30 cellular contexts compared by ENCODE assay signal in the genomic region with DNA sequence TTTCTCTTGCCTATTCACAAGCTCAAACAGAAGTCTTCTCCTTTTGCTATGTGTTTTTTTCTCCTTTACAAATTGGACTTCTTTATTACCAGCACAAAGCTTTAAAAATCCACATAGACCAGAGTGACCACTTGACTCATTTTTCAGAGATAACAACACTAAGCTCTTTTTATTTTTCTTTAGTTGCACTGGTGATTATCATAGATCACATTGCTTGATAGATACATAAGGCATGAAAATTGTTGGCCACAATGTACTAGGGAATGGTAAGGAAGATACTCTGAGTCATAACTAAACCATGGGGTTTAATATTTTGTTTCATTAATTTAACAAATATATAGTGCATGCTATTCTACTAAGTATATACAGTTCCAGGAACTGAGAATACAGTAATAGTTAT.
DNase-seq lines count a peak whose midpoint lies in the region; ATAC-seq, FAIRE-seq and TF ChIP-seq lines count a peak whose summit lies in the region.
"Had no signal": no experiment of that assay in that cellular context is flagged by ENCODE, and none has a peak within 500 bp of the region (broad histone marks: within the 10 kb centered on the region; RNA-seq: fewer than 3 reads in every experiment).

No MANE protein-coding gene starts in this region.

- peaks cover 8% of the 10 kb centered on the region for H3K4me1 ChIP-seq in smooth muscle cell (ENCODE audit: low read depth)
- H3K4me1 ChIP-seq in CD8-positive, alpha-beta T cell (ENCODE audit: insufficient read depth, low read length): no peaks in the 10 kb centered on the region
- H3K4me1 ChIP-seq: gastrocnemius medialis, parathyroid adenoma, thyroid gland had no signal

- H3K4me1 Mint-ChIP-seq in HFFc6 (ENCODE audit: low read depth): peaks cover 47% of the 10 kb centered on the region
- H3K4me1 Mint-ChIP-seq in naive thymus-derived CD8-positive, alpha-beta T cell: no peaks in the 10 kb centered on the region
- H3K4me1 Mint-ChIP-seq in CD8-positive, alpha-beta T cell (ENCODE audit: low read depth): no peaks in the 10 kb centered on the region
- H3K4me1 Mint-ChIP-seq: activated CD4-positive, alpha-beta T cell treated with anti-CD3 and anti-CD28 coated beads, Interleukin-2, amount 10 ng/mL, durations not matched to agents 24 days and 14 days; CD8-positive, alpha-beta memory T cell; naive thymus-derived CD4-positive, alpha-beta T cell; stimulated activated naive CD8-positive, alpha-beta T cell treated with anti-CD3 and anti-CD28 coated beads, Interleukin-15, amount 100 ng/mL, for 72 hours had no signal

- H3K27me3 Mint-ChIP-seq in HFFc6 (ENCODE audit: insufficient read depth): no peaks in the 10 kb centered on the region
- H3K27me3 Mint-ChIP-seq in naive thymus-derived CD8-positive, alpha-beta T cell: peaks cover 0 to under 1% (median 0%) of the 10 kb centered on the region in 5 donors
- no peaks in the 10 kb centered on the region for H3K27me3 Mint-ChIP-seq in CD8-positive, alpha-beta T cell (ENCODE audit: low read depth)
- H3K27me3 Mint-ChIP-seq: activated CD4-positive, alpha-beta T cell treated with anti-CD3 and anti-CD28 coated beads, Interleukin-2, amount 10 ng/mL, durations not matched to agents 24 days and 14 days; CD8-positive, alpha-beta memory T cell had no signal

- CTCF ChIA-PET in CD8-positive, alpha-beta T cell (lab: Charles Lee): no interaction called here

- no peak overlapping the region for H3K9ac ChIP-seq in smooth muscle cell (ENCODE audit: low read depth)
- H3K9ac ChIP-seq: parathyroid adenoma had no signal

- FAIRE-seq in TTC549 (lab: Jason Lieb, UNC): peak; percentile 19
- FAIRE-seq: GM18507 had no signal

- DNase-seq in HFFc6 (peak; percentile 80), fibroblast of mammary gland (ENCODE audit: low read depth) (peak; percentile 59), smooth muscle cell (lab: John Stamatoyannopoulos, UW; ENCODE audit: unreplicated experiment) (no peak), NCI-H128 (lab: John Stamatoyannopoulos, UW; ENCODE audit: unreplicated experiment) (no peak)
- no peak for DNase-seq in naive thymus-derived CD8-positive, alpha-beta T cell
- no peak for DNase-seq in CD8-positive, alpha-beta T cell
- DNase-seq: activated CD4-positive, alpha-beta T cell treated with anti-CD3 and anti-CD28 coated beads, Interleukin-2, amount 10 ng/mL, durations not matched to agents 24 days and 14 days; activated naive CD4-positive, alpha-beta T cell treated with anti-CD3 and anti-CD28 coated beads for 36 hours; activated T-cell treated with anti-CD3 and anti-CD28 coated beads, Interleukin-2, amount 50 U/mL, for 72 hours; amygdala; caudate nucleus; CD8-positive, alpha-beta memory T cell; DMS153; gastrocnemius medialis; GDM1; hippocampal formation; KBM-7; left ventricle myocardium superior; naive thymus-derived CD4-positive, alpha-beta T cell; NCI-H146; NCI-H524; right cardiac atrium; stimulated activated naive CD8-positive, alpha-beta T cell treated with anti-CD3 and anti-CD28 coated beads, Interleukin-15, amount 100 ng/mL, for 72 hours; thyroid gland had no signal

- H3K36me3 Mint-ChIP-seq in HFFc6 (ENCODE audit: low read depth): peaks cover 4% of the 10 kb centered on the region
- H3K36me3 Mint-ChIP-seq in naive thymus-derived CD8-positive, alpha-beta T cell: no peaks in the 10 kb centered on the region
- H3K36me3 Mint-ChIP-seq in CD8-positive, alpha-beta T cell: no peaks in the 10 kb centered on the region
- H3K36me3 Mint-ChIP-seq: CD8-positive, alpha-beta memory T cell; naive thymus-derived CD4-positive, alpha-beta T cell had no signal

- H4K20me1 ChIP-seq in smooth muscle cell (ENCODE audit: low read depth): no peaks in the 10 kb centered on the region

- H3K79me2 ChIP-seq in smooth muscle cell (ENCODE audit: low read depth): no peaks in the 10 kb centered on the region
- H3K79me2 ChIP-seq: parathyroid adenoma had no signal

- intact Hi-C loops in CD8-positive, alpha-beta T cell (cut with DNase I, micrococcal nuclease): no loop called here

- H3K36me3 ChIP-seq in smooth muscle cell (ENCODE audit: low read depth): no peaks in the 10 kb centered on the region
- H3K36me3 ChIP-seq in CD8-positive, alpha-beta T cell (ENCODE audit: insufficient read depth, low read length): no peaks in the 10 kb centered on the region
- H3K36me3 ChIP-seq: gastrocnemius medialis, thyroid gland had no signal

- H3K27me3 ChIP-seq in smooth muscle cell (ENCODE audit: low read depth): no peaks in the 10 kb centered on the region
- no peaks in the 10 kb centered on the region for H3K27me3 ChIP-seq in CD8-positive, alpha-beta T cell (ENCODE audit: insufficient read depth, low read length)
- H3K27me3 ChIP-seq: gastrocnemius medialis, thyroid gland had no signal

- no peak overlapping the region for H3K4me3 Mint-ChIP-seq in HFFc6
- no peak overlapping the region for H3K4me3 Mint-ChIP-seq in naive thymus-derived CD8-positive, alpha-beta T cell
- no peak overlapping the region for H3K4me3 Mint-ChIP-seq in CD8-positive, alpha-beta T cell
- H3K4me3 Mint-ChIP-seq: activated CD4-positive, alpha-beta T cell treated with anti-CD3 and anti-CD28 coated beads, Interleukin-2, amount 10 ng/mL, durations not matched to agents 24 days and 14 days; activated naive CD4-positive, alpha-beta T cell treated with anti-CD3 and anti-CD28 coated beads for 36 hours; activated T-cell treated with anti-CD3 and anti-CD28 coated beads, Interleukin-2, amount 50 U/mL, for 72 hours; CD8-positive, alpha-beta memory T cell; mesothelial cell of epicardium; naive thymus-derived CD4-positive, alpha-beta T cell; stimulated activated naive CD8-positive, alpha-beta T cell treated with anti-CD3 and anti-CD28 coated beads, Interleukin-15, amount 100 ng/mL, for 72 hours had no signal

- TF ChIP-seq CTCF in HFFc6 (IDR thresholded peaks at IDR 0.05) (no peak), fibroblast of mammary gland (conservative IDR thresholded peaks at IDR 0.05; ENCODE audit: control insufficient read depth, insufficient read depth, low read depth, low read length) (no peak), smooth muscle cell (IDR thresholded peaks at IDR 0.05; ENCODE audit: borderline replicate concordance, insufficient read depth, poor library complexity, severe bottlenecking) (no peak)
- no peak for TF ChIP-seq CTCF in CD8-positive, alpha-beta T cell (IDR thresholded peaks at IDR 0.05)

- POLR2A ChIA-PET in naive thymus-derived CD8-positive, alpha-beta T cell (lab: Charles Lee): no interaction called here
- POLR2A ChIA-PET in CD8-positive, alpha-beta T cell (lab: Charles Lee): no interaction called here

- peaks cover 9% of the 10 kb centered on the region for H3F3A ChIP-seq in smooth muscle cell (ENCODE audit: low read depth)

- peaks cover 3% of the 10 kb centered on the region for H3K9me3 ChIP-seq in smooth muscle cell (replicated peaks; ENCODE audit: low read depth)
- no peaks in the 10 kb centered on the region for H3K9me3 ChIP-seq in CD8-positive, alpha-beta T cell (ENCODE audit: low read length)
- H3K9me3 ChIP-seq: gastrocnemius medialis, thyroid gland had no signal

- peak overlapping the region; percentile 33 for H3K4me2 ChIP-seq in smooth muscle cell

- H3K27ac Mint-ChIP-seq in HFFc6: peak overlapping the region; percentile 61
- no peak overlapping the region for H3K27ac Mint-ChIP-seq in naive thymus-derived CD8-positive, alpha-beta T cell
- H3K27ac Mint-ChIP-seq in CD8-positive, alpha-beta T cell: no peak overlapping the region
- H3K27ac Mint-ChIP-seq: activated CD4-positive, alpha-beta T cell treated with anti-CD3 and anti-CD28 coated beads, Interleukin-2, amount 10 ng/mL, durations not matched to agents 24 days and 14 days; activated naive CD4-positive, alpha-beta T cell treated with anti-CD3 and anti-CD28 coated beads for 36 hours; activated T-cell treated with anti-CD3 and anti-CD28 coated beads, Interleukin-2, amount 50 U/mL, for 72 hours; CD8-positive, alpha-beta memory T cell; mesothelial cell of epicardium; naive thymus-derived CD4-positive, alpha-beta T cell; stimulated activated naive CD8-positive, alpha-beta T cell treated with anti-CD3 and anti-CD28 coated beads, Interleukin-15, amount 100 ng/mL, for 72 hours had no signal

- no peaks in the 10 kb centered on the region for H3K9me3 Mint-ChIP-seq in HFFc6
- H3K9me3 Mint-ChIP-seq in naive thymus-derived CD8-positive, alpha-beta T cell: no peaks in the 10 kb centered on the region
- H3K9me3 Mint-ChIP-seq in CD8-positive, alpha-beta T cell: no peaks in the 10 kb centered on the region
- H3K9me3 Mint-ChIP-seq: activated CD4-positive, alpha-beta T cell treated with anti-CD3 and anti-CD28 coated beads, Interleukin-2, amount 10 ng/mL, durations not matched to agents 24 days and 14 days; activated naive CD4-positive, alpha-beta T cell treated with anti-CD3 and anti-CD28 coated beads for 36 hours; activated T-cell treated with anti-CD3 and anti-CD28 coated beads, Interleukin-2, amount 50 U/mL, for 72 hours; stimulated activated naive CD8-positive, alpha-beta T cell treated with anti-CD3 and anti-CD28 coated beads, Interleukin-15, amount 100 ng/mL, for 72 hours had no signal

- H2AFZ ChIP-seq in smooth muscle cell (ENCODE audit: low read depth): no peak overlapping the region
- H2AFZ ChIP-seq: parathyroid adenoma had no signal

- peak overlapping the region; percentile 94 for H3K27ac ChIP-seq in smooth muscle cell (ENCODE audit: low read depth)
- no peak overlapping the region for H3K27ac ChIP-seq in CD8-positive, alpha-beta T cell (ENCODE audit: low read depth, low read length)
- H3K27ac ChIP-seq: gastrocnemius medialis, parathyroid adenoma, RWPE1, thyroid gland, VCaP had no signal

- ATAC-seq in naive thymus-derived CD8-positive, alpha-beta T cell: no peak
- no peak for ATAC-seq in CD8-positive, alpha-beta T cell
- ATAC-seq: activated T-cell treated with anti-CD3 and anti-CD28 coated beads, Interleukin-2, amount 50 U/mL, for 72 hours; gastrocnemius medialis; left ventricle myocardium superior; naive thymus-derived CD4-positive, alpha-beta T cell; right cardiac atrium; stimulated activated naive CD8-positive, alpha-beta T cell treated with anti-CD3 and anti-CD28 coated beads, Interleukin-15, amount 100 ng/mL, for 72 hours had no signal

- H3K4me3 ChIP-seq in fibroblast of mammary gland (ENCODE audit: control insufficient read depth, low read depth, low read length) (no peak overlapping the region), smooth muscle cell (no peak overlapping the region)
- no peak overlapping the region for H3K4me3 ChIP-seq in CD8-positive, alpha-beta T cell (ENCODE audit: low read depth, low read length)
- H3K4me3 ChIP-seq: gastrocnemius medialis, thyroid gland had no signal

Comparison
In these comparisons a context has a peak if more than half of its experiments do, and no peak if none do; other contexts are left out.
1. DNase-seq: peak in HFFc6 (single experiment) and fibroblast of mammary gland (single experiment); none in smooth muscle cell (single experiment), naive thymus-derived CD8-positive, alpha-beta T cell (0 of 10), CD8-positive, alpha-beta T cell (0 of 7) and NCI-H128 (single experiment).